In the genomic region with DNA sequence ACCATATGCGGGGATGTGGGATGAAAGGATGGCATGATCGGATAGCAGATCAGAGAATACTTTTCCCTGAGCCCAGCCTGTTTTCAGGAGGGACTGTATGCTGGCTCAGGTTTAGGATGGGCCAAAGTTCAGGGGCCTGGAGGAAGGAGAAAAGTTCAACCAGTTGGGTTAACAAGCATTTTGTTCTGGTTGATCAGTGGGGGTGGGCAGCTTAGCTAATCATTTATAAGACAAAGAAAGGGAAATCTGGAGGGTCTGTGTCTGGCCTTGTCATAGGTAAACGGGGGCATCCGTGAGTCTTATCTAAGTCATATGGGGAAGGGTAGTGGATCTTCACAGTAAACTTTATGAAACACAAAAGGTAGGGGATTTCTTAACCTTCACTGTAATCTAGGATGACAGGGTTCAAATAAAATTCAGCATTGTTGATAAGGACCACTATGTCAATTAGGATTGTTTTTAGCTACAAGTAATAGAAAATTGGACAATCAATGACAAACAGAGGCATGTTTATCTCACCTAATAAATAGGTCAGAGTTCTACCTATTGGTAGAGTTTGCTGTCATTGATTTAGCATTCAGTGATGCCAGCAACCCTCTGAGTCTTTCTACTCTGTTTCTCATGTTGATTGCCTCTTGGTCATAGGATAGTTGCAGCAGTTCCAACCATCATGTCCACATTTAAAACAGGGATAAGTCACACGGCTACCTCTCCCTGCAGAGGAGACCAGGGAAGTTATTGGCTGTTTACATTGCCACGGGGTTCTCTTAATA, we compare ENCODE assay signal across 1 cellular context.
TF ChIP-seq lines count a peak whose summit lies in the region.

No MANE protein-coding gene starts in this region.

TF ChIP-seq in HepG2, 621 proteins besides CTCF, POLR2A, EP300 and RAD21 (continued from another document and continues in another):
- TF ChIP-seq, protein P1, sequence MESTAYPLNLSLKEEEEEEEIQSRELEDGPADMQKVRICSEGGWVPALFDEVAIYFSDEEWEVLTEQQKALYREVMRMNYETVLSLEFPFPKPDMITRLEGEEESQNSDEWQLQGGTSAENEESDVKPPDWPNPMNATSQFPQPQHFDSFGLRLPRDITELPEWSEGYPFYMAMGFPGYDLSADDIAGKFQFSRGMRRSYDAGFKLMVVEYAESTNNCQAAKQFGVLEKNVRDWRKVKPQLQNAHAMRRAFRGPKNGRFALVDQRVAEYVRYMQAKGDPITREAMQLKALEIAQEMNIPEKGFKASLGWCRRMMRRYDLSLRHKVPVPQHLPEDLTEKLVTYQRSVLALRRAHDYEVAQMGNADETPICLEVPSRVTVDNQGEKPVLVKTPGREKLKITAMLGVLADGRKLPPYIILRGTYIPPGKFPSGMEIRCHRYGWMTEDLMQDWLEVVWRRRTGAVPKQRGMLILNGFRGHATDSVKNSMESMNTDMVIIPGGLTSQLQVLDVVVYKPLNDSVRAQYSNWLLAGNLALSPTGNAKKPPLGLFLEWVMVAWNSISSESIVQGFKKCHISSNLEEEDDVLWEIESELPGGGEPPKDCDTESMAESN (CRISPR knock-in tag; conservative IDR thresholded peaks at IDR 0.05): no peak
- TF ChIP-seq MYNN (CRISPR knock-in tag; IDR thresholded peaks at IDR 0.05; ENCODE audit: low read depth) (no peak), ZMAT3 (CRISPR knock-in tag; conservative IDR thresholded peaks at IDR 0.05) (no peak), ZFP62 (CRISPR knock-in tag; IDR thresholded peaks at IDR 0.05) (no peak), ZZZ3 (CRISPR knock-in tag; IDR thresholded peaks at IDR 0.05; ENCODE audit: borderline replicate concordance) (no peak), ZNF652 (CRISPR knock-in tag; IDR thresholded peaks at IDR 0.05; ENCODE audit: borderline replicate concordance, low read depth) (no peak), ZBED4 (CRISPR knock-in tag; IDR thresholded peaks at IDR 0.05; ENCODE audit: borderline replicate concordance) (no peak), ZNF580 (CRISPR knock-in tag; IDR thresholded peaks at IDR 0.05; ENCODE audit: borderline replicate concordance, low read depth) (no peak), ZNF879 (CRISPR knock-in tag; IDR thresholded peaks at IDR 0.05) (no peak), MIER2 (CRISPR knock-in tag; IDR thresholded peaks at IDR 0.05) (no peak), SRSF1 (optimal IDR thresholded peaks at IDR 0.05; ENCODE audit: low read depth, low read length) (no peak), RBFOX2 (IDR thresholded peaks at IDR 0.05; ENCODE audit: low read depth, low read length) (no peak), ZKSCAN5 (CRISPR knock-in tag; IDR thresholded peaks at IDR 0.05) (no peak), ZNF800 (CRISPR knock-in tag; IDR thresholded peaks at IDR 0.05) (no peak), KLF11 (CRISPR knock-in tag; IDR thresholded peaks at IDR 0.05) (no peak), ZBTB3 (CRISPR knock-in tag; IDR thresholded peaks at IDR 0.05; ENCODE audit: borderline replicate concordance, low read depth) (no peak), NKX3-1 (CRISPR knock-in tag; IDR thresholded peaks at IDR 0.05) (no peak), PCBP1 (IDR thresholded peaks at IDR 0.05; ENCODE audit: borderline replicate concordance, low read depth, low read length) (no peak), NPAS2 (CRISPR knock-in tag; IDR thresholded peaks at IDR 0.05; ENCODE audit: borderline replicate concordance) (no peak), ZNF234 (CRISPR knock-in tag; conservative IDR thresholded peaks at IDR 0.05) (no peak), KAT7 (CRISPR knock-in tag; IDR thresholded peaks at IDR 0.05; ENCODE audit: borderline replicate concordance) (no peak), ZNF619 (CRISPR knock-in tag; IDR thresholded peaks at IDR 0.05) (no peak), ZNF138 (CRISPR knock-in tag; IDR thresholded peaks at IDR 0.05; ENCODE audit: low read depth) (no peak)
- TF ChIP-seq, protein P2, sequence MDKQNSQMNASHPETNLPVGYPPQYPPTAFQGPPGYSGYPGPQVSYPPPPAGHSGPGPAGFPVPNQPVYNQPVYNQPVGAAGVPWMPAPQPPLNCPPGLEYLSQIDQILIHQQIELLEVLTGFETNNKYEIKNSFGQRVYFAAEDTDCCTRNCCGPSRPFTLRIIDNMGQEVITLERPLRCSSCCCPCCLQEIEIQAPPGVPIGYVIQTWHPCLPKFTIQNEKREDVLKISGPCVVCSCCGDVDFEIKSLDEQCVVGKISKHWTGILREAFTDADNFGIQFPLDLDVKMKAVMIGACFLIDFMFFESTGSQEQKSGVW (CRISPR knock-in tag; IDR thresholded peaks at IDR 0.05; ENCODE audit: borderline replicate concordance): no peak
- TF ChIP-seq, protein P3, sequence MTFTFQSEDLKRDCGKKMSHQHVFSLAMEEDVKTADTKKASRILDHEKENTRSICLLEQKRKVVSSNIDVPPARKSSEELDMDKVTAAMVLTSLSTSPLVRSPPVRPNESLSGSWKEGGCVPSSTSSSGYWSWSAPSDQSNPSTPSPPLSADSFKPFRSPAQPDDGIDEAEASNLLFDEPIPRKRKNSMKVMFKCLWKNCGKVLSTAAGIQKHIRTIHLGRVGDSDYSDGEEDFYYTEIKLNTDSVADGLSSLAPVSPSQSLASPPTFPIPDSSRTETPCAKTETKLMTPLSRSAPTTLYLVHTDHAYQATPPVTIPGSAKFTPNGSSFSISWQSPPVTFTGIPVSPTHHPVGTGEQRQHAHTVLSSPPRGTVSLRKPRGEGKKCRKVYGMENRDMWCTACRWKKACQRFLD (CRISPR knock-in tag; IDR thresholded peaks at IDR 0.05; ENCODE audit: borderline replicate concordance): no peak
- TF ChIP-seq, protein P4, sequence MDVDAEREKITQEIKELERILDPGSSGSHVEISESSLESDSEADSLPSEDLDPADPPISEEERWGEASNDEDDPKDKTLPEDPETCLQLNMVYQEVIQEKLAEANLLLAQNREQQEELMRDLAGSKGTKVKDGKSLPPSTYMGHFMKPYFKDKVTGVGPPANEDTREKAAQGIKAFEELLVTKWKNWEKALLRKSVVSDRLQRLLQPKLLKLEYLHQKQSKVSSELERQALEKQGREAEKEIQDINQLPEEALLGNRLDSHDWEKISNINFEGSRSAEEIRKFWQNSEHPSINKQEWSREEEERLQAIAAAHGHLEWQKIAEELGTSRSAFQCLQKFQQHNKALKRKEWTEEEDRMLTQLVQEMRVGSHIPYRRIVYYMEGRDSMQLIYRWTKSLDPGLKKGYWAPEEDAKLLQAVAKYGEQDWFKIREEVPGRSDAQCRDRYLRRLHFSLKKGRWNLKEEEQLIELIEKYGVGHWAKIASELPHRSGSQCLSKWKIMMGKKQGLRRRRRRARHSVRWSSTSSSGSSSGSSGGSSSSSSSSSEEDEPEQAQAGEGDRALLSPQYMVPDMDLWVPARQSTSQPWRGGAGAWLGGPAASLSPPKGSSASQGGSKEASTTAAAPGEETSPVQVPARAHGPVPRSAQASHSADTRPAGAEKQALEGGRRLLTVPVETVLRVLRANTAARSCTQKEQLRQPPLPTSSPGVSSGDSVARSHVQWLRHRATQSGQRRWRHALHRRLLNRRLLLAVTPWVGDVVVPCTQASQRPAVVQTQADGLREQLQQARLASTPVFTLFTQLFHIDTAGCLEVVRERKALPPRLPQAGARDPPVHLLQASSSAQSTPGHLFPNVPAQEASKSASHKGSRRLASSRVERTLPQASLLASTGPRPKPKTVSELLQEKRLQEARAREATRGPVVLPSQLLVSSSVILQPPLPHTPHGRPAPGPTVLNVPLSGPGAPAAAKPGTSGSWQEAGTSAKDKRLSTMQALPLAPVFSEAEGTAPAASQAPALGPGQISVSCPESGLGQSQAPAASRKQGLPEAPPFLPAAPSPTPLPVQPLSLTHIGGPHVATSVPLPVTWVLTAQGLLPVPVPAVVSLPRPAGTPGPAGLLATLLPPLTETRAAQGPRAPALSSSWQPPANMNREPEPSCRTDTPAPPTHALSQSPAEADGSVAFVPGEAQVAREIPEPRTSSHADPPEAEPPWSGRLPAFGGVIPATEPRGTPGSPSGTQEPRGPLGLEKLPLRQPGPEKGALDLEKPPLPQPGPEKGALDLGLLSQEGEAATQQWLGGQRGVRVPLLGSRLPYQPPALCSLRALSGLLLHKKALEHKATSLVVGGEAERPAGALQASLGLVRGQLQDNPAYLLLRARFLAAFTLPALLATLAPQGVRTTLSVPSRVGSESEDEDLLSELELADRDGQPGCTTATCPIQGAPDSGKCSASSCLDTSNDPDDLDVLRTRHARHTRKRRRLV (CRISPR knock-in tag; IDR thresholded peaks at IDR 0.05): no peak
- TF ChIP-seq, protein P5, sequence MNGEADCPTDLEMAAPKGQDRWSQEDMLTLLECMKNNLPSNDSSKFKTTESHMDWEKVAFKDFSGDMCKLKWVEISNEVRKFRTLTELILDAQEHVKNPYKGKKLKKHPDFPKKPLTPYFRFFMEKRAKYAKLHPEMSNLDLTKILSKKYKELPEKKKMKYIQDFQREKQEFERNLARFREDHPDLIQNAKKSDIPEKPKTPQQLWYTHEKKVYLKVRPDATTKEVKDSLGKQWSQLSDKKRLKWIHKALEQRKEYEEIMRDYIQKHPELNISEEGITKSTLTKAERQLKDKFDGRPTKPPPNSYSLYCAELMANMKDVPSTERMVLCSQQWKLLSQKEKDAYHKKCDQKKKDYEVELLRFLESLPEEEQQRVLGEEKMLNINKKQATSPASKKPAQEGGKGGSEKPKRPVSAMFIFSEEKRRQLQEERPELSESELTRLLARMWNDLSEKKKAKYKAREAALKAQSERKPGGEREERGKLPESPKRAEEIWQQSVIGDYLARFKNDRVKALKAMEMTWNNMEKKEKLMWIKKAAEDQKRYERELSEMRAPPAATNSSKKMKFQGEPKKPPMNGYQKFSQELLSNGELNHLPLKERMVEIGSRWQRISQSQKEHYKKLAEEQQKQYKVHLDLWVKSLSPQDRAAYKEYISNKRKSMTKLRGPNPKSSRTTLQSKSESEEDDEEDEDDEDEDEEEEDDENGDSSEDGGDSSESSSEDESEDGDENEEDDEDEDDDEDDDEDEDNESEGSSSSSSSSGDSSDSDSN (CRISPR knock-in tag; IDR thresholded peaks at IDR 0.05): no peak
- TF ChIP-seq, protein P6, sequence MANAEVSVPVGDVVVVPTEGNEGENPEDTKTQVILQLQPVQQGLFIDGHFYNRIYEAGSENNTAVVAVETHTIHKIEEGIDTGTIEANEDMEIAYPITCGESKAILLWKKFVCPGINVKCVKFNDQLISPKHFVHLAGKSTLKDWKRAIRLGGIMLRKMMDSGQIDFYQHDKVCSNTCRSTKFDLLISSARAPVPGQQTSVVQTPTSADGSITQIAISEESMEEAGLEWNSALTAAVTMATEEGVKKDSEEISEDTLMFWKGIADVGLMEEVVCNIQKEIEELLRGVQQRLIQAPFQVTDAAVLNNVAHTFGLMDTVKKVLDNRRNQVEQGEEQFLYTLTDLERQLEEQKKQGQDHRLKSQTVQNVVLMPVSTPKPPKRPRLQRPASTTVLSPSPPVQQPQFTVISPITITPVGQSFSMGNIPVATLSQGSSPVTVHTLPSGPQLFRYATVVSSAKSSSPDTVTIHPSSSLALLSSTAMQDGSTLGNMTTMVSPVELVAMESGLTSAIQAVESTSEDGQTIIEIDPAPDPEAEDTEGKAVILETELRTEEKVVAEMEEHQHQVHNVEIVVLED (CRISPR knock-in tag; IDR thresholded peaks at IDR 0.05; ENCODE audit: borderline replicate concordance): peak; percentile 44; the same call in 1 of the 2 replicates
- TF ChIP-seq, protein P7, sequence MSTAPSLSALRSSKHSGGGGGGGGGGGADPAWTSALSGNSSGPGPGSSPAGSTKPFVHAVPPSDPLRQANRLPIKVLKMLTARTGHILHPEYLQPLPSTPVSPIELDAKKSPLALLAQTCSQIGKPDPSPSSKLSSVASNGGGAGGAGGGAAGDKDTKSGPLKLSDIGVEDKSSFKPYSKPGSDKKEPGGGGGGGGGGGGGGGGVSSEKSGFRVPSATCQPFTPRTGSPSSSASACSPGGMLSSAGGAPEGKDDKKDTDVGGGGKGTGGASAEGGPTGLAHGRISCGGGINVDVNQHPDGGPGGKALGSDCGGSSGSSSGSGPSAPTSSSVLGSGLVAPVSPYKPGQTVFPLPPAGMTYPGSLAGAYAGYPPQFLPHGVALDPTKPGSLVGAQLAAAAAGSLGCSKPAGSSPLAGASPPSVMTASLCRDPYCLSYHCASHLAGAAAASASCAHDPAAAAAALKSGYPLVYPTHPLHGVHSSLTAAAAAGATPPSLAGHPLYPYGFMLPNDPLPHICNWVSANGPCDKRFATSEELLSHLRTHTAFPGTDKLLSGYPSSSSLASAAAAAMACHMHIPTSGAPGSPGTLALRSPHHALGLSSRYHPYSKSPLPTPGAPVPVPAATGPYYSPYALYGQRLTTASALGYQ (CRISPR knock-in tag; IDR thresholded peaks at IDR 0.05): peak; percentile 40; the same call in 1 of the 2 replicates
